ENCODE assay signal across 8 cellular contexts in the genomic region with DNA sequence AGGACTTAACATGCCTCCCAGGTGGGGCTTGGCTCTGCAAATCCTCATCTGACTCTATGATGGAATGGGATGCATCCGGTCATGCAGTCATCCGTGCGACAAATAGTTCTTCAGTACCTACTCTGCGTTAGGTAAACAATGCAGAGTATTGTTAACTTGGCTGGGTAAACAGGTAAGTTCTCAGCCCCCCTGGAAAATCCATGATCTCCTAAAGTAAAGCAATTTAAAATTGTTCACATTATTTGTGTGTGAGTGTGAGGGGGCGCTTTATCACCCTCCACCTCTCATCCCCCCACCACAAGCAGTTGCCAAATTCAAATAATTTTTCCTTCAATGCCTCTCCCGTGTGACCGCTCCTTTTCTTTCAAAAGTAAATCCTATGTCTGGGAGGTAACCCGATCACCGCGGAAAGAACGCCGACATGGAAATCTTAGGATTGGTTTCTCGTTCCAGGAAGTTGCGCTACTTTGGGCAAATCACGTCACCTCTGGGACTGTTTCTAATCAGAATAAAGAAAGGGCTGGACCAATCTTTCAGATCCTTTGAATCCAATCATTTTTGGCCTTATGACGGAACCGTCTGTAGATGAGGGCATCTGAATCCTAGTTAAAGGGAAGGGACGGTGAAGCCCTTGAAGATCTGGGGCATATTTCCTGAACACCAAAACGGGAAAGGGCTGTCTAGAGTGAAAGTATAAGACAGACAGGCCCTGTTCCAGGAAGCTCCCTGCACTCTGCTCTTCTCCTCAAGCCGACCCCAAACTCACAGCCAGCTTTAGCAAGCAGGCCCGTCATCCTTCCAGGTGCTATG. TPM values are rescaled to one million over a fixed set of nuclear protein-coding genes. Genes with fewer than 3 reads are reported as not detected.
DNase-seq lines count a peak whose midpoint lies in the region; ATAC-seq and TF ChIP-seq lines count a peak whose summit lies in the region.

No MANE protein-coding gene starts in this region.

- no peak overlapping the region for H3K27ac ChIP-seq in fibroblast of lung (ENCODE audit: insufficient read depth, low read length)

- peak overlapping the region in 2 of 4 experiments; percentile 9 to 32 for H3K4me3 ChIP-seq in fibroblast of lung (replicated peaks in 1 of 4; ENCODE audit: control extremely low read depth in 1 of 4, insufficient read depth in 1 of 4, low read depth in 3 of 4, low read length in 4 of 4)

- no peak overlapping the region for H3K4me2 ChIP-seq in fibroblast of lung (ENCODE audit: extremely low read depth, insufficient read depth, low read length)

- H3K9ac ChIP-seq in fibroblast of lung (ENCODE audit: insufficient read depth, low read length), result no peak overlapping the region

- no peaks in the 10 kb centered on the region for H3K27me3 ChIP-seq in fibroblast of lung (ENCODE audit: control insufficient read depth, insufficient read depth, low read length)

- ATAC-seq in HG03442 (IDR thresholded peaks at IDR 0.05; ENCODE audit: unreplicated experiment), result no peak
- ATAC-seq in HG02970 (IDR thresholded peaks at IDR 0.05; ENCODE audit: low FRiP score, unreplicated experiment), result no peak
- ATAC-seq in activated T-cell treated with anti-CD3 and anti-CD28 coated beads, Interleukin-2, amount 50 U/mL, for 4 hours, result no peak

- H3K36me3 Mint-ChIP-seq in neural crest cell (ENCODE audit: low read depth), result no peaks in the 10 kb centered on the region
- H3K36me3 Mint-ChIP-seq in activated T-cell treated with anti-CD3 and anti-CD28 coated beads, Interleukin-2, amount 50 U/mL, for 4 hours (ENCODE audit: insufficient read depth), result no peaks in the 10 kb centered on the region

- DNase-seq in AG09319 (ENCODE audit: extremely low read depth, low read depth) (peak; percentile 56), NCI-H526 treated with DMSO at 0.1 percent for 48 hours (lab: John Stamatoyannopoulos, UW) (peak; percentile 64), fibroblast of lung (ENCODE audit: low read depth in 2 of 2) (peak; percentile 43 to 69), neural crest cell (ENCODE audit: low read depth, low spot score) (no peak), posterior vena cava (ENCODE audit: low spot score) (no peak)
- no peak for DNase-seq in activated T-cell treated with anti-CD3 and anti-CD28 coated beads, Interleukin-2, amount 50 U/mL, for 4 hours

- intact Hi-C loops in posterior vena cava (cut with DNase I), result no loop called here

- H3K9me3 Mint-ChIP-seq in neural crest cell, result no peaks in the 10 kb centered on the region
- no peaks in the 10 kb centered on the region for H3K9me3 Mint-ChIP-seq in activated T-cell treated with anti-CD3 and anti-CD28 coated beads, Interleukin-2, amount 50 U/mL, for 4 hours

- H3K36me3 ChIP-seq in fibroblast of lung (ENCODE audit: control insufficient read depth, insufficient read depth, low read length), result no peaks in the 10 kb centered on the region

- no peaks in the 10 kb centered on the region for H3K79me2 ChIP-seq in fibroblast of lung (ENCODE audit: control insufficient read depth, insufficient read depth, low read length)

- no peaks in the 10 kb centered on the region for H3K4me1 ChIP-seq in fibroblast of lung (ENCODE audit: control insufficient read depth, extremely low read depth, insufficient read depth, low read length)

- peaks cover 40% of the 10 kb centered on the region for H3K4me1 Mint-ChIP-seq in neural crest cell
- H3K4me1 Mint-ChIP-seq in activated T-cell treated with anti-CD3 and anti-CD28 coated beads, Interleukin-2, amount 50 U/mL, for 4 hours (ENCODE audit: low read depth), result no peaks in the 10 kb centered on the region

- peak overlapping the region; percentile 50 for H3K4me3 Mint-ChIP-seq in neural crest cell
- H3K4me3 Mint-ChIP-seq in activated T-cell treated with anti-CD3 and anti-CD28 coated beads, Interleukin-2, amount 50 U/mL, for 4 hours, result no peak overlapping the region

- H4K20me1 ChIP-seq in fibroblast of lung (ENCODE audit: control insufficient read depth, extremely low read depth, insufficient read depth, low read length), result no peaks in the 10 kb centered on the region

- TF ChIP-seq CTCF in AG09319 (IDR thresholded peaks at IDR 0.05; ENCODE audit: low read depth, low read length) (no peak), fibroblast of lung (conservative IDR thresholded peaks at IDR 0.05 in 1 of 2, IDR thresholded peaks at IDR 0.05 in 1 of 2; ENCODE audit: low read depth in 1 of 2, low read length in 2 of 2) (no peak), neural crest cell (conservative IDR thresholded peaks at IDR 0.05) (no peak)

- H3K27me3 Mint-ChIP-seq in neural crest cell (ENCODE audit: low read depth), result no peaks in the 10 kb centered on the region
- no peaks in the 10 kb centered on the region for H3K27me3 Mint-ChIP-seq in activated T-cell treated with anti-CD3 and anti-CD28 coated beads, Interleukin-2, amount 50 U/mL, for 4 hours (ENCODE audit: low read depth)

- H2AFZ ChIP-seq in fibroblast of lung (ENCODE audit: low read length), result peak overlapping the region; percentile 88

- H3K27ac Mint-ChIP-seq in neural crest cell (ENCODE audit: unreplicated experiment), result peak overlapping the region; percentile 96

- no peaks in the 10 kb centered on the region for H3K9me3 ChIP-seq in fibroblast of lung (ENCODE audit: control insufficient read depth, insufficient read depth, low read depth, low read length)

RNA-seq across cellular contexts. Expression of gene SINHCAF, which starts 44.0 kb away (rescaled TPM):
- 13.2 and 14.4 TPM in 2 replicates for total RNA-seq in fibroblast of lung
- polyA plus RNA-seq in fibroblast of lung, result 12.3 and 16.4 TPM in 2 replicates
- 6.2 and 9.5 TPM in 2 replicates for polyA plus RNA-seq in fibroblast of lung (2012)
- polyA minus RNA-seq in fibroblast of lung (ENCODE audit: low replicate concordance), result 0.89 and 4.7 TPM in 2 replicates
- 176 and 187 TPM in 2 replicates for total RNA-seq in neural crest cell
- total RNA-seq in posterior vena cava, result 10 to 100 TPM; 12.0 to 21.5 TPM
- total RNA-seq in activated T-cell treated with anti-CD3 and anti-CD28 coated beads, Interleukin-2, amount 50 U/mL, for 4 hours, result 100 to 1,000 TPM; 176 to 209 (median 196) TPM

Comparison
In these comparisons a context has a peak if more than half of its experiments do, and no peak if none do; other contexts are left out.
1. DNase-seq: peak in AG09319 (single experiment), NCI-H526 treated with DMSO at 0.1 percent for 48 hours (single experiment) and fibroblast of lung (2 of 2); none in neural crest cell (single experiment), posterior vena cava (single experiment) and activated T-cell treated with anti-CD3 and anti-CD28 coated beads, Interleukin-2, amount 50 U/mL, for 4 hours (single experiment).